ENCODE assay signal across 26 cellular contexts in genomic region chr2:164877927-164878326, GRCh38.
"Had no signal": no experiment of that assay in that cellular context is flagged by ENCODE, and none has a peak within 500 bp of the region (broad histone marks: within the 10 kb centered on the region; RNA-seq: fewer than 3 reads in every experiment).

No MANE protein-coding gene starts in this region.

- FAIRE-seq: colon, endometrium, kidney had no signal

- H2AFZ ChIP-seq: hepatocyte had no signal

- H3K36me3 ChIP-seq: esophagus squamous epithelium, gastrocnemius medialis, heart left ventricle, left ventricle myocardium inferior, lower lobe of right lung had no signal

- ATAC-seq: esophagus mucosa, gastrocnemius medialis, heart left ventricle, left colon, lower lobe of right lung, mucosa of descending colon had no signal

- H3K27me3 ChIP-seq: esophagus squamous epithelium, gastrocnemius medialis, heart left ventricle, hepatocyte had no signal

- H3K4me3 ChIP-seq: coronary artery, dorsolateral prefrontal cortex, esophagus squamous epithelium, gastrocnemius medialis, heart left ventricle, hepatocyte, left ventricle myocardium inferior, lower lobe of right lung, mucosa of descending colon had no signal

- H3K9me3 ChIP-seq: esophagus squamous epithelium, gastrocnemius medialis, heart left ventricle, left ventricle myocardium inferior, lower lobe of right lung, mucosa of descending colon had no signal

- H3K4me1 ChIP-seq: gastrocnemius medialis, heart left ventricle, left ventricle myocardium inferior, lower lobe of right lung had no signal

- DNase-seq: dermis blood vessel endothelial cell; dorsolateral prefrontal cortex; effector CD4-positive, alpha-beta T cell; effector memory CD4-positive, alpha-beta T cell; endodermal cell; erythroblast; esophagus squamous epithelium; foreskin fibroblast; gastrocnemius medialis; heart left ventricle; hypothalamus; immature natural killer cell; islet precursor cell; kidney; kidney glomerular epithelial cell; left colon; left ventricle myocardium inferior; lower lobe of right lung; mesenchymal stem cell; mucosa of descending colon had no signal

- H3K79me2 ChIP-seq: hepatocyte had no signal

- H3K27ac ChIP-seq: coronary artery, dorsolateral prefrontal cortex, epithelial cell of prostate, esophagus squamous epithelium, gastrocnemius medialis, heart left ventricle, hepatocyte, left ventricle myocardium inferior, lower lobe of right lung had no signal

- H3K4me2 ChIP-seq: hepatocyte had no signal
